14 cellular contexts compared by ENCODE assay signal in the genomic region with DNA sequence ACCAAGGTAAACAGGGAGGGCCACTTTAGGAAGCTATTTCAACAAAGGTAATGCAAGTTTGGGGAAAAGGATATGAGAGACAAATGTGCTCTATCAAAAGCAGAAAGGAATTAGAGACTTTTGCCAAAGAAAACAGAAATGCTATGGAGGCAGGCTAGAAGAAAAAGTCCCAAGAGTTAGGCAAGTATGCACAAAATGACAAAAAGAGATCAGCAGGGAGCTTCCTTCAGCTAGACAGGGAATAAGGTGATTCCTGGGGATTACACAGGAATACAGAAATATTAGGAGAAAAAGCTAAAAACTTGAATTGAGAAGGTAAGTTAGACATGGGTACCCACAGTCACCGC. TPM values are rescaled to one million over a fixed set of nuclear protein-coding genes. Genes with fewer than 3 reads are reported as not detected.
A peak's percentile ranks its signal among the peaks of the same experiment; 100 is the strongest.
DNase-seq lines count a peak whose midpoint lies in the region; ATAC-seq and TF ChIP-seq lines count a peak whose summit lies in the region.
"Had no signal": no experiment of that assay in that cellular context is flagged by ENCODE, and none has a peak within 500 bp of the region (broad histone marks: within the 10 kb centered on the region; RNA-seq: fewer than 3 reads in every experiment).

No MANE protein-coding gene starts in this region.

- no peaks in the 10 kb centered on the region for H3F3A ChIP-seq in PC-9 (ENCODE audit: insufficient read depth, low read depth)

- H3K4me1 ChIP-seq in PC-9 (replicated peaks; ENCODE audit: insufficient read depth) = peaks cover 22% of the 10 kb centered on the region
- H3K4me1 ChIP-seq in endodermal cell (ENCODE audit: control insufficient read depth, insufficient read depth, low read length) = no peaks in the 10 kb centered on the region
- H3K4me1 ChIP-seq in trophoblast cell (ENCODE audit: control insufficient read depth in 1 of 2, insufficient read depth in 2 of 2, low read length in 2 of 2) = peaks cover 8 to 9% of the 10 kb centered on the region in 2 experiments
- peaks cover 8 to 9% of the 10 kb centered on the region in 2 donors for H3K4me1 ChIP-seq in neuronal stem cell (ENCODE audit: control insufficient read depth in 2 of 2, insufficient read depth in 1 of 2, low read depth in 1 of 2, low read length in 2 of 2)

- H3K9me3 Mint-ChIP-seq in activated CD4-positive, alpha-beta T cell treated with anti-CD3 and anti-CD28 coated beads for 36 hours (ENCODE audit: low read depth) = no peaks in the 10 kb centered on the region
- no peaks in the 10 kb centered on the region for H3K9me3 Mint-ChIP-seq in endodermal cell

- no peak overlapping the region for H3K23ac ChIP-seq in trophoblast cell (ENCODE audit: low read length)
- no peak overlapping the region for H3K23ac ChIP-seq in neuronal stem cell (ENCODE audit: low read depth, low read length, poor library complexity)

- CTCF ChIA-PET in activated CD4-positive, alpha-beta T cell treated with anti-CD3 and anti-CD28 coated beads for 36 hours (lab: Charles Lee) = interaction anchor here (0.6 kb wide), 1 partner anchor 21 kb away, joined by 3 read pairs; no protein-coding TSS in a partner anchor
- CTCF ChIA-PET in PC-9 (lab: Charles Lee) = interaction anchor here (1.4 kb wide), 1 partner anchor 21 kb away, joined by 3 read pairs; no protein-coding TSS in a partner anchor

- H3K18ac ChIP-seq in trophoblast cell (ENCODE audit: low read length) (no peak overlapping the region), neuronal stem cell (ENCODE audit: low read length) (no peak overlapping the region)

- H3K79me1 ChIP-seq in trophoblast cell (ENCODE audit: low read length) (peaks cover 7% of the 10 kb centered on the region), neuronal stem cell (ENCODE audit: low read depth, low read length) (peaks cover 3% of the 10 kb centered on the region)

- H3K27ac ChIP-seq in PC-9 (no peak overlapping the region), endodermal cell (ENCODE audit: low read depth, low read length) (no peak overlapping the region), trophoblast cell (ENCODE audit: low read depth, low read length) (no peak overlapping the region), neuronal stem cell (replicated peaks; ENCODE audit: low read length) (no peak overlapping the region)

- H3K27me3 ChIP-seq in PC-9 (ENCODE audit: insufficient read depth, low read depth) = no peaks in the 10 kb centered on the region
- no peaks in the 10 kb centered on the region for H3K27me3 ChIP-seq in endodermal cell (ENCODE audit: control insufficient read depth, insufficient read depth, low read length, poor library complexity, severe bottlenecking)
- no peaks in the 10 kb centered on the region for H3K27me3 ChIP-seq in trophoblast cell (ENCODE audit: insufficient read depth, low read length)
- no peaks in the 10 kb centered on the region for H3K27me3 ChIP-seq in neuronal stem cell (ENCODE audit: control insufficient read depth in 3 of 3, insufficient read depth in 3 of 3, low read depth in 1 of 3, low read length in 3 of 3)

- H2BK12ac ChIP-seq in trophoblast cell (ENCODE audit: low read length) (no peak overlapping the region), neuronal stem cell (ENCODE audit: low read length) (no peak overlapping the region)

- H3K4me3 ChIP-seq in PC-9 (no peak overlapping the region), endodermal cell (ENCODE audit: low read length) (peak overlapping the region; percentile 100), trophoblast cell (ENCODE audit: low read depth, low read length) (no peak overlapping the region), neuronal stem cell (ENCODE audit: low read length in 2 of 2) (no peak overlapping the region)

- H3K27ac Mint-ChIP-seq in activated CD4-positive, alpha-beta T cell treated with anti-CD3 and anti-CD28 coated beads for 36 hours = no peak overlapping the region
- H3K27ac Mint-ChIP-seq in endodermal cell = no peak overlapping the region

- DNase-seq in activated CD4-positive, alpha-beta T cell treated with anti-CD3 and anti-CD28 coated beads for 36 hours = no peak
- no peak for DNase-seq in activated CD4-positive, alpha-beta T cell treated with anti-CD3 and anti-CD28 coated beads for 48 hours
- DNase-seq in PC-9 (no peak), endodermal cell (no peak), trophoblast cell (no peak), NCI-H1930 (lab: John Stamatoyannopoulos, UW) (no peak), neuronal stem cell (ENCODE audit: low spot score) (no peak)
- DNase-seq: activated CD8-positive, alpha-beta memory T cell treated with anti-CD3 and anti-CD28 coated beads, Interleukin-2, amount 50 U/mL, for 48 hours; cortex of kidney; hippocampal formation; NCI-H1092 treated with DMSO at 0.1 percent for 48 hours; stimulated activated CD4-positive, alpha-beta T cell treated with anti-CD3 and anti-CD28 coated beads, Interleukin-1b, Interleukin-23, amount 100 ng/mL, for 48 hours had no signal

- no peak overlapping the region for H3K14ac ChIP-seq in trophoblast cell (ENCODE audit: low read length)
- H3K14ac ChIP-seq in neuronal stem cell (ENCODE audit: low read length) = no peak overlapping the region

- no peaks in the 10 kb centered on the region for H3K27me3 Mint-ChIP-seq in activated CD4-positive, alpha-beta T cell treated with anti-CD3 and anti-CD28 coated beads for 36 hours
- H3K27me3 Mint-ChIP-seq in endodermal cell (ENCODE audit: insufficient read depth) = no peaks in the 10 kb centered on the region

- H4K8ac ChIP-seq in trophoblast cell (ENCODE audit: low read depth, low read length) (no peak overlapping the region), neuronal stem cell (ENCODE audit: low read depth, low read length) (no peak overlapping the region)

- no peaks in the 10 kb centered on the region for H3K9me3 ChIP-seq in PC-9 (ENCODE audit: insufficient read depth, low read depth)
- H3K9me3 ChIP-seq in endodermal cell (ENCODE audit: control insufficient read depth, low read length) = no peaks in the 10 kb centered on the region
- H3K9me3 ChIP-seq in trophoblast cell (ENCODE audit: insufficient read depth, low read depth, low read length) = no peaks in the 10 kb centered on the region
- H3K9me3 ChIP-seq in neuronal stem cell (replicated peaks in 1 of 2; ENCODE audit: control insufficient read depth in 2 of 2, insufficient read depth in 1 of 2, low read depth in 1 of 2, low read length in 2 of 2) = no peaks in the 10 kb centered on the region

- no TSS peak for BruUV-seq in PC-9 (replicated peaks; lab: Mats Ljungman, UMichigan)

- 92 to 97% methylated on average over 1 of the region's 1 CpG for WGBS in endodermal cell (ENCODE audit: insufficient coverage in 1 of 2, insufficient read length in 1 of 2), 2 experiments
- no CpG with 5 or more reads among the region's 1 CpG for WGBS in trophoblast cell (ENCODE audit: extremely low coverage, insufficient coverage, insufficient read length)
- no CpG with 5 or more reads among the region's 1 CpG for WGBS in neuronal stem cell (ENCODE audit: extremely low coverage in 2 of 2, insufficient read length in 2 of 2, insufficient replicate concordance in 1 of 2), 2 donors

- H4K91ac ChIP-seq in trophoblast cell (ENCODE audit: low read depth, low read length) (no peak overlapping the region), neuronal stem cell (ENCODE audit: low read depth, low read length, poor library complexity) (no peak overlapping the region)

- no peaks in the 10 kb centered on the region; the same call in 1 of the 2 replicates for H4K20me1 ChIP-seq in PC-9 (ENCODE audit: insufficient read depth)

- H3K4me1 Mint-ChIP-seq in activated CD4-positive, alpha-beta T cell treated with anti-CD3 and anti-CD28 coated beads for 36 hours = peaks cover 36% of the 10 kb centered on the region
- peaks cover 22% of the 10 kb centered on the region for H3K4me1 Mint-ChIP-seq in endodermal cell

- H2BK120ac ChIP-seq in trophoblast cell (ENCODE audit: insufficient read depth, low read length, poor library complexity) = no peak overlapping the region
- no peak overlapping the region for H2BK120ac ChIP-seq in neuronal stem cell (ENCODE audit: low read depth, low read length)

- H3K36me3 Mint-ChIP-seq in activated CD4-positive, alpha-beta T cell treated with anti-CD3 and anti-CD28 coated beads for 36 hours (ENCODE audit: low read depth) = peaks cover 14% of the 10 kb centered on the region
- peaks cover 23% of the 10 kb centered on the region for H3K36me3 Mint-ChIP-seq in endodermal cell (ENCODE audit: low read depth)

- H3K36me3 ChIP-seq in PC-9 (ENCODE audit: low read depth) = no peaks in the 10 kb centered on the region
- peaks cover 26% of the 10 kb centered on the region for H3K36me3 ChIP-seq in endodermal cell (ENCODE audit: control insufficient read depth, insufficient read depth, low read length)
- H3K36me3 ChIP-seq in trophoblast cell (ENCODE audit: control insufficient read depth in 1 of 2, insufficient read depth in 2 of 2, low read length in 2 of 2) = peaks cover 3% of the 10 kb centered on the region in 2 experiments
- H3K36me3 ChIP-seq in neuronal stem cell (replicated peaks in 1 of 2; ENCODE audit: control insufficient read depth in 2 of 2, insufficient read depth in 2 of 2, low read length in 2 of 2) = peaks cover 5 to 46% of the 10 kb centered on the region in 2 donors

- peak overlapping the region; percentile 76 for H3K4me2 ChIP-seq in PC-9
- H3K4me2 ChIP-seq in trophoblast cell (ENCODE audit: low read length) = peak overlapping the region; percentile 10
- no peak overlapping the region for H3K4me2 ChIP-seq in neuronal stem cell (ENCODE audit: insufficient read depth, low read length, poor library complexity, severe bottlenecking)

- H2BK15ac ChIP-seq in neuronal stem cell (ENCODE audit: low read length) = no peak overlapping the region

- peaks cover 53% of the 10 kb centered on the region for H3K79me2 ChIP-seq in PC-9 (ENCODE audit: low read depth)
- H3K79me2 ChIP-seq in trophoblast cell (ENCODE audit: control insufficient read depth, insufficient read depth, low read length, poor library complexity) = peaks cover 6% of the 10 kb centered on the region

- H4K12ac ChIP-seq in trophoblast cell (ENCODE audit: low read depth, low read length) = no peak overlapping the region

- peak overlapping the region; percentile 85 for H3K4me3 Mint-ChIP-seq in activated CD4-positive, alpha-beta T cell treated with anti-CD3 and anti-CD28 coated beads for 36 hours
- H3K4me3 Mint-ChIP-seq in endodermal cell = peak overlapping the region; percentile 80

- no peak for TF ChIP-seq CTCF in PC-9 (conservative IDR thresholded peaks at IDR 0.05)
- TF ChIP-seq CTCF in endodermal cell (conservative IDR thresholded peaks at IDR 0.05) = no peak

- H2AK5ac ChIP-seq in trophoblast cell (ENCODE audit: low read length) (no peak overlapping the region), neuronal stem cell (ENCODE audit: low read depth, low read length) (no peak overlapping the region)

- H2AFZ ChIP-seq in PC-9 = no peak overlapping the region
- no peak overlapping the region for H2AFZ ChIP-seq in trophoblast cell (ENCODE audit: insufficient read depth, low read length, poor library complexity)
- H2AFZ ChIP-seq in neuronal stem cell (ENCODE audit: low read length) = no peak overlapping the region

- intact Hi-C loops in activated CD4-positive, alpha-beta T cell treated with anti-CD3 and anti-CD28 coated beads for 36 hours (cut with DNase I, micrococcal nuclease) = no loop called here
- intact Hi-C loops in PC-9 (cut with micrococcal nuclease; ENCODE audit: unreplicated experiment) = no loop called here

- ATAC-seq in activated CD4-positive, alpha-beta T cell treated with anti-CD3 and anti-CD28 coated beads for 36 hours = no peak
- no peak for ATAC-seq in HG02759 (IDR thresholded peaks at IDR 0.05; ENCODE audit: unreplicated experiment)

- H3K9ac ChIP-seq in endodermal cell (ENCODE audit: extremely low read depth, low read length, poor library complexity, severe bottlenecking) (no peak overlapping the region), trophoblast cell (ENCODE audit: low read length) (no peak overlapping the region), neuronal stem cell (ENCODE audit: low read depth, low read length, poor library complexity) (no peak overlapping the region)

- H2BK5ac ChIP-seq in trophoblast cell (ENCODE audit: low read depth, low read length, poor library complexity) (no peak overlapping the region), neuronal stem cell (ENCODE audit: low read length) (no peak overlapping the region)

- no peaks in the 10 kb centered on the region for H3K9me2 ChIP-seq in PC-9 (ENCODE audit: insufficient read depth)

- H3K4ac ChIP-seq in trophoblast cell (ENCODE audit: low read depth, low read length) = no peak overlapping the region
- H3K4ac ChIP-seq in neuronal stem cell (ENCODE audit: low read length) = no peak overlapping the region

- POLR2A ChIA-PET in activated CD4-positive, alpha-beta T cell treated with anti-CD3 and anti-CD28 coated beads for 36 hours (lab: Charles Lee) = no interaction called here
- POLR2A ChIA-PET in PC-9 (lab: Charles Lee; ENCODE audit: unreplicated experiment) = interaction anchor here (0.5 to 0.6 kb wide), 3 partner anchors 13 to 804 kb away, joined by 5 to 8 read pairs (median 6); no protein-coding TSS in a partner anchor

RNA-seq across cellular contexts. Expression of a gene that starts 2.4 kb away (rescaled TPM):
- total RNA-seq in activated CD4-positive, alpha-beta T cell treated with anti-CD3 and anti-CD28 coated beads for 36 hours = 10 to 100 TPM; 35.6 to 50.2 TPM
- total RNA-seq in PC-9 (2021) (61.5 and 63.7 TPM in 2 replicates), endodermal cell (10 to 100 TPM; 52.1 to 53.9 TPM)
- 43.0 TPM for polyA plus RNA-seq in endodermal cell (2013, experiment 1 of 2)
- 41.9 TPM for polyA plus RNA-seq in endodermal cell (2013, experiment 2 of 2)
- polyA plus RNA-seq in trophoblast cell (2013) = 37.9 and 39.0 TPM in 2 replicates
- 51.8 TPM for polyA plus RNA-seq in neuronal stem cell (2013, experiment 1 of 2)
- 52.7 TPM for polyA plus RNA-seq in neuronal stem cell (2013, experiment 2 of 2)

RNA-seq across cellular contexts. Expression of a gene that starts 15.4 kb away (rescaled TPM):
- 10 to 100 TPM; 15.9 to 22.2 TPM for total RNA-seq in activated CD4-positive, alpha-beta T cell treated with anti-CD3 and anti-CD28 coated beads for 36 hours
- 52.0 and 68.7 TPM in 2 replicates for total RNA-seq in PC-9 (2021)
- total RNA-seq in endodermal cell = 100 to 1,000 TPM in 1 of 2 donors, 10 to 100 TPM in 1; 82.7 to 103 TPM
- polyA plus RNA-seq in endodermal cell (2013, experiment 1 of 2) = 82.9 TPM
- 80.2 TPM for polyA plus RNA-seq in endodermal cell (2013, experiment 2 of 2)
- 33.7 and 36.8 TPM in 2 replicates for polyA plus RNA-seq in trophoblast cell (2013)
- polyA plus RNA-seq in neuronal stem cell (2013, experiment 1 of 2) = 108 TPM
- polyA plus RNA-seq in neuronal stem cell (2013, experiment 2 of 2) = 102 TPM

RNA-seq across cellular contexts. Expression of a gene that starts 17.7 kb away (rescaled TPM):
- total RNA-seq in activated CD4-positive, alpha-beta T cell treated with anti-CD3 and anti-CD28 coated beads for 36 hours = under 1 TPM; 0.25 to 0.30 TPM
- total RNA-seq in PC-9 (2021) = 0.52 and 1.0 TPM in 2 replicates
- 1 to 10 TPM in 1 of 2 donors, under 1 TPM in 1; 0.77 to 1.9 TPM for total RNA-seq in endodermal cell
- 0.68 TPM for polyA plus RNA-seq in endodermal cell (2013, experiment 1 of 2)
- polyA plus RNA-seq in endodermal cell (2013, experiment 2 of 2) = 1.0 TPM
- 0.39 and 0.42 TPM in 2 replicates for polyA plus RNA-seq in trophoblast cell (2013)
- 1.7 TPM for polyA plus RNA-seq in neuronal stem cell (2013, experiment 1 of 2)
- 1.6 TPM for polyA plus RNA-seq in neuronal stem cell (2013, experiment 2 of 2)
- total RNA-seq: temporal lobe had no signal

RNA-seq across cellular contexts. Expression of a gene that starts 22.4 kb away (rescaled TPM):
- total RNA-seq in activated CD4-positive, alpha-beta T cell treated with anti-CD3 and anti-CD28 coated beads for 36 hours = under 1 TPM in 1 of 2 experiments, not detected in 1; 0.16 TPM
- total RNA-seq in PC-9 (2021) (80.9 and 124 TPM in 2 replicates), endodermal cell (1 to 10 TPM; 6.4 to 7.3 TPM)
- 1.1 TPM for polyA plus RNA-seq in endodermal cell (2013, experiment 1 of 2)
- polyA plus RNA-seq in endodermal cell (2013, experiment 2 of 2) = 1.0 TPM
- polyA plus RNA-seq in trophoblast cell (2013) = 11.2 and 11.6 TPM in 2 replicates
- polyA plus RNA-seq in neuronal stem cell (2013, experiment 1 of 2) = 10.1 TPM
- 9.9 TPM for polyA plus RNA-seq in neuronal stem cell (2013, experiment 2 of 2)

RNA-seq across cellular contexts. Expression of a gene that starts 28.6 kb away (rescaled TPM):
- 10 to 100 TPM; 51.7 to 77.0 TPM for total RNA-seq in activated CD4-positive, alpha-beta T cell treated with anti-CD3 and anti-CD28 coated beads for 36 hours
- total RNA-seq in PC-9 (2021) (33.4 and 44.2 TPM in 2 replicates), endodermal cell (10 to 100 TPM; 47.4 to 56.6 TPM)
- polyA plus RNA-seq in endodermal cell (2013, experiment 1 of 2) = 57.7 TPM
- 50.7 TPM for polyA plus RNA-seq in endodermal cell (2013, experiment 2 of 2)
- 91.5 and 95.4 TPM in 2 replicates for polyA plus RNA-seq in trophoblast cell (2013)
- polyA plus RNA-seq in neuronal stem cell (2013, experiment 1 of 2) = 99.7 TPM
- 99.4 TPM for polyA plus RNA-seq in neuronal stem cell (2013, experiment 2 of 2)
